Comparison of ENCODE assay signal across 23 cellular contexts in genomic region chr9:75167281-75167680, GRCh38.
A peak's percentile ranks its signal among the peaks of the same experiment; 100 is the strongest.
DNase-seq lines count a peak whose midpoint lies in the region; ATAC-seq, FAIRE-seq and TF ChIP-seq lines count a peak whose summit lies in the region.
"Had no signal": no experiment of that assay in that cellular context is flagged by ENCODE, and none has a peak within 500 bp of the region (broad histone marks: within the 10 kb centered on the region; RNA-seq: fewer than 3 reads in every experiment).

No MANE protein-coding gene starts in this region.

- peaks cover 32% of the 10 kb centered on the region for H3K36me3 ChIP-seq in upper lobe of right lung
- peaks cover 67% of the 10 kb centered on the region for H3K36me3 ChIP-seq in left ventricle myocardium inferior

- H3K27ac Mint-ChIP-seq in natural killer cell: peak overlapping the region; percentile 61 to 80
- peak overlapping the region in 1 of 2 donors; percentile 28 for H3K27ac Mint-ChIP-seq in natural killer cell treated with Interleukin-12 subunit alpha and Interleukin-12 subunit beta and Interleukin-15 and Interleukin-18, amount 100 ng/mL, for 72 hours
- H3K27ac Mint-ChIP-seq: B cell had no signal

- no peak for TF ChIP-seq CTCF in natural killer cell (IDR thresholded peaks at IDR 0.05)
- no peak for TF ChIP-seq CTCF in upper lobe of right lung (IDR thresholded peaks at IDR 0.05)
- no peak for TF ChIP-seq CTCF in left ventricle myocardium inferior (IDR thresholded peaks at IDR 0.05; ENCODE audit: borderline replicate concordance)

- H3K27ac ChIP-seq in upper lobe of right lung: no peak overlapping the region
- H3K27ac ChIP-seq in left ventricle myocardium inferior (replicated peaks): no peak overlapping the region
- H3K27ac ChIP-seq: 22Rv1, GM23248 had no signal

- peaks cover 40% of the 10 kb centered on the region for H3K36me3 Mint-ChIP-seq in natural killer cell
- H3K36me3 Mint-ChIP-seq in natural killer cell treated with Interleukin-12 subunit alpha and Interleukin-12 subunit beta and Interleukin-15 and Interleukin-18, amount 100 ng/mL, for 72 hours: peaks cover 55% of the 10 kb centered on the region

- peak; percentile 8 for DNase-seq in DMS53 (lab: John Stamatoyannopoulos, UW)
- DNase-seq in DMS53 treated with DMSO at 0.1 percent for 48 hours (lab: John Stamatoyannopoulos, UW; ENCODE audit: unreplicated experiment): no peak
- DNase-seq in natural killer cell: no peak
- DNase-seq in natural killer cell treated with Interleukin-12 subunit alpha and Interleukin-12 subunit beta and Interleukin-15 and Interleukin-18, amount 100 ng/mL, for 72 hours (ENCODE audit: low spot score): no peak
- no peak for DNase-seq in upper lobe of right lung
- DNase-seq in AML-193 (lab: John Stamatoyannopoulos, UW): no peak
- DNase-seq in left ventricle myocardium inferior: no peak
- DNase-seq: Caco-2, GF-D8, GM23248, HCEC 1CT, NCI-H1105, NCI-H1694, NCI-H2107, NCI-H2227 treated with DMSO at 0.1 percent for 48 hours, NCI-H524, NCI-H82, RPMI8226, SIG-M5 had no signal

- peak; percentile 13 for FAIRE-seq in islet of Langerhans (lab: Jason Lieb, UNC)
- FAIRE-seq: GM19239 had no signal

- H3K9me3 Mint-ChIP-seq in natural killer cell: peaks cover 0 to 5% of the 10 kb centered on the region in 2 donors
- H3K9me3 Mint-ChIP-seq in natural killer cell treated with Interleukin-12 subunit alpha and Interleukin-12 subunit beta and Interleukin-15 and Interleukin-18, amount 100 ng/mL, for 72 hours: peaks cover 3% of the 10 kb centered on the region

- peaks cover 2% of the 10 kb centered on the region for H3K4me1 ChIP-seq in upper lobe of right lung
- H3K4me1 ChIP-seq in left ventricle myocardium inferior: no peaks in the 10 kb centered on the region
- H3K4me1 ChIP-seq: Caco-2 had no signal

- no peak overlapping the region for H3K4me3 Mint-ChIP-seq in natural killer cell
- H3K4me3 Mint-ChIP-seq in natural killer cell treated with Interleukin-12 subunit alpha and Interleukin-12 subunit beta and Interleukin-15 and Interleukin-18, amount 100 ng/mL, for 72 hours: no peak overlapping the region
- H3K4me3 Mint-ChIP-seq: B cell had no signal

- no peaks in the 10 kb centered on the region for H3K9me3 ChIP-seq in upper lobe of right lung
- H3K9me3 ChIP-seq in left ventricle myocardium inferior (replicated peaks): peaks cover 46% of the 10 kb centered on the region
- H3K9me3 ChIP-seq: Caco-2 had no signal

- no peaks in the 10 kb centered on the region for H3K27me3 ChIP-seq in upper lobe of right lung
- no peaks in the 10 kb centered on the region for H3K27me3 ChIP-seq in left ventricle myocardium inferior (ENCODE audit: low read depth)

- H3K4me1 Mint-ChIP-seq in natural killer cell: peaks cover 30 to 57% of the 10 kb centered on the region in 2 donors
- H3K4me1 Mint-ChIP-seq in natural killer cell treated with Interleukin-12 subunit alpha and Interleukin-12 subunit beta and Interleukin-15 and Interleukin-18, amount 100 ng/mL, for 72 hours (ENCODE audit: low read depth in 2 of 2): peaks cover 22 to 28% of the 10 kb centered on the region in 2 donors
- H3K4me1 Mint-ChIP-seq: B cell had no signal

- ATAC-seq in natural killer cell (no peak), upper lobe of right lung (no peak)
- ATAC-seq in natural killer cell treated with Interleukin-12 subunit alpha and Interleukin-12 subunit beta and Interleukin-15 and Interleukin-18, amount 100 ng/mL, for 72 hours: no peak

- no peaks in the 10 kb centered on the region for H3K27me3 Mint-ChIP-seq in natural killer cell (ENCODE audit: low read depth in 2 of 2)
- H3K27me3 Mint-ChIP-seq in natural killer cell treated with Interleukin-12 subunit alpha and Interleukin-12 subunit beta and Interleukin-15 and Interleukin-18, amount 100 ng/mL, for 72 hours: no peaks in the 10 kb centered on the region
- H3K27me3 Mint-ChIP-seq: B cell had no signal

- intact Hi-C loops in natural killer cell (cut with micrococcal nuclease) (no loop called here), upper lobe of right lung (cut with DNase I) (no loop called here), left ventricle myocardium inferior (cut with micrococcal nuclease) (no loop called here)

- H3K4me3 ChIP-seq in upper lobe of right lung: no peak overlapping the region
- H3K4me3 ChIP-seq in left ventricle myocardium inferior: no peak overlapping the region
- H3K4me3 ChIP-seq: GM23248 had no signal
